12 cellular contexts compared by ENCODE assay signal in genomic region chr17:72743037-72743467, GRCh38.
"Had no signal": no experiment of that assay in that cellular context is flagged by ENCODE, and none has a peak within 500 bp of the region (broad histone marks: within the 10 kb centered on the region; RNA-seq: fewer than 3 reads in every experiment).

No MANE protein-coding gene starts in this region.

- H3K4me3 Mint-ChIP-seq: activated naive CD4-positive, alpha-beta T cell treated with anti-CD3 and anti-CD28 coated beads, Interleukin-2, amount 50 U/mL, for 24 hours; naive thymus-derived CD4-positive, alpha-beta T cell had no signal

- H3K4me3 ChIP-seq: lower lobe of right lung, smooth muscle cell, transverse colon had no signal

- H3K9me3 Mint-ChIP-seq: activated naive CD4-positive, alpha-beta T cell treated with anti-CD3 and anti-CD28 coated beads, Interleukin-2, amount 50 U/mL, for 24 hours; naive thymus-derived CD4-positive, alpha-beta T cell had no signal

- H3K4me1 Mint-ChIP-seq: activated naive CD4-positive, alpha-beta T cell treated with anti-CD3 and anti-CD28 coated beads, Interleukin-2, amount 50 U/mL, for 24 hours; naive thymus-derived CD4-positive, alpha-beta T cell had no signal

- H3K27me3 ChIP-seq: foreskin keratinocyte, transverse colon had no signal

- H3K36me3 ChIP-seq: lower lobe of right lung, transverse colon had no signal

- H3K9me3 ChIP-seq: lower lobe of right lung, transverse colon had no signal

- H3K27ac ChIP-seq: foreskin keratinocyte, lower lobe of right lung, transverse colon had no signal

- H3K27ac Mint-ChIP-seq: activated naive CD4-positive, alpha-beta T cell treated with anti-CD3 and anti-CD28 coated beads, Interleukin-2, amount 50 U/mL, for 24 hours had no signal

- DNase-seq: activated CD4-positive, alpha-beta T cell treated with anti-CD3 and anti-CD28 coated beads, Interleukin-2, amount 50 U/mL, for 4 hours; activated CD4-positive, CD25-positive, alpha-beta regulatory T cell treated with anti-CD3 and anti-CD28 coated beads, Interleukin-2, amount 50 U/mL, for 72 hours; activated T-cell treated with anti-CD3 and anti-CD28 coated beads, Interleukin-2, amount 50 U/mL, for 1 hour; foreskin keratinocyte; kidney glomerular epithelial cell; lower lobe of right lung; naive thymus-derived CD4-positive, alpha-beta T cell; nucleus accumbens; right cardiac atrium; transverse colon had no signal

- ATAC-seq: foreskin keratinocyte; lower lobe of right lung; naive thymus-derived CD4-positive, alpha-beta T cell; right cardiac atrium had no signal

- H3K4me1 ChIP-seq: foreskin keratinocyte, lower lobe of right lung, transverse colon had no signal
